Comparison of ENCODE assay signal across 8 cellular contexts in the genomic region with DNA sequence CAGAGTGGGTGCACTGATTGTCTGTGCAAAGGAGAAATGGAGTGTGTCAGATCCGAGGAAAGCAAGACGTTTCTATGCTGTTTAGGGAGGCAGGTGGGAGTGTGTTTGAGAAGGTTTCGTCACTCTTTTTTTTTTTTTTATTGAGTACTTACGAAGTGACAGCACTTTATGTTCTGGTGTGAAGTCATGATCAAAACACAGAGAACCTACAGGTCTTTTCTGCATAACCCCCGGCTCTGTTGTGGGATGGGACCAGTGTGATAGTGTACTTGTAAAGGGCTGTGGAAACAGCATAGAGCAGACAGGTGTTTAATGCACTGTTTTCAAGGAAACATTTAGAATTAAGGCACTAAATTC. TPM values are rescaled to one million over a fixed set of nuclear protein-coding genes. Genes with fewer than 3 reads are reported as not detected.
DNase-seq lines count a peak whose midpoint lies in the region; ATAC-seq, FAIRE-seq and TF ChIP-seq lines count a peak whose summit lies in the region.

No MANE protein-coding gene starts in this region.

- peak overlapping the region; percentile 99 for H3K27ac Mint-ChIP-seq in CD8-positive, alpha-beta T cell
- peak overlapping the region; percentile 87 to 99 (median 96) for H3K27ac Mint-ChIP-seq in IgD-negative memory B cell

- no TSS peak for BruUV-seq in mammary epithelial cell (replicated peaks; lab: Mats Ljungman, UMichigan)

- H3K27me3 Mint-ChIP-seq in CD8-positive, alpha-beta T cell (ENCODE audit: low read depth) = no peaks in the 10 kb centered on the region
- no peaks in the 10 kb centered on the region for H3K27me3 Mint-ChIP-seq in IgD-negative memory B cell

- TF ChIP-seq POLR2A in vagina (IDR thresholded peaks at IDR 0.05) = no peak
- TF ChIP-seq POLR2A in GM12892 (IDR thresholded peaks at IDR 0.05; ENCODE audit: low read depth, low read length) = no peak

- dilution Hi-C loops in mammary epithelial cell (cut with HindIII; ENCODE audit: low sequenced_read_pairs) = no loop called here

- no peak for TF ChIP-seq CTCF in CD8-positive, alpha-beta T cell (IDR thresholded peaks at IDR 0.05)
- TF ChIP-seq CTCF in mammary epithelial cell (conservative IDR thresholded peaks at IDR 0.05 in 1 of 2, IDR thresholded peaks at IDR 0.05 in 1 of 2; ENCODE audit: extremely low read depth in 1 of 2, insufficient read depth in 1 of 2, low read depth in 1 of 2, low read length in 2 of 2) (no peak), lung (IDR thresholded peaks at IDR 0.05; ENCODE audit: control extremely low read depth, extremely low read depth) (no peak), vagina (IDR thresholded peaks at IDR 0.05) (no peak)

- H3K9me3 Mint-ChIP-seq in CD8-positive, alpha-beta T cell = no peaks in the 10 kb centered on the region
- no peaks in the 10 kb centered on the region for H3K9me3 Mint-ChIP-seq in IgD-negative memory B cell

- intact Hi-C loops in CD8-positive, alpha-beta T cell (cut with DNase I, micrococcal nuclease) = loop anchor here (1.0 to 10.0 kb wide), 10 partner anchors 10 to 1710 kb away; a partner anchor contains a TSS
- intact Hi-C loops in mammary epithelial cell (cut with micrococcal nuclease) (loop anchor here (1.0 to 10.0 kb wide), 4 partner anchors 26 to 440 kb away; a partner anchor contains a TSS), vagina (cut with DNase I) (loop anchor here (1.0 to 10.0 kb wide), 2 partner anchors 69 to 430 kb away; no protein-coding TSS in a partner anchor)

- FAIRE-seq in GM12892 (lab: Jason Lieb, UNC) = no peak

- H3K4me2 ChIP-seq in mammary epithelial cell (ENCODE audit: insufficient read depth, low read depth, low read length) = peak overlapping the region; percentile 93

- peaks cover 38% of the 10 kb centered on the region for H3K4me1 Mint-ChIP-seq in CD8-positive, alpha-beta T cell (ENCODE audit: low read depth)
- H3K4me1 Mint-ChIP-seq in IgD-negative memory B cell = peaks cover 8 to 17% (median 12%) of the 10 kb centered on the region in 3 donors

- in situ Hi-C loops in mammary epithelial cell (cut with MboI; ENCODE audit: low sequenced_read_pairs in 2 of 2) = no loop called here

- H3K4me3 Mint-ChIP-seq in CD8-positive, alpha-beta T cell = peak overlapping the region; percentile 96
- peak overlapping the region; percentile 89 to 99 (median 96) for H3K4me3 Mint-ChIP-seq in IgD-negative memory B cell

- peak overlapping the region; percentile 96 for H3K4me3 ChIP-seq in CD8-positive, alpha-beta T cell (ENCODE audit: low read depth, low read length)
- H3K4me3 ChIP-seq in mammary epithelial cell (replicated peaks in 1 of 3; ENCODE audit: insufficient read depth in 1 of 3, low read depth in 2 of 3, low read length in 3 of 3) (peak overlapping the region; percentile 66 to 95 (median 76)), lung (peak overlapping the region; percentile 78), vagina (peak overlapping the region; percentile 92 to 95)

- H3K9me3 ChIP-seq in CD8-positive, alpha-beta T cell (ENCODE audit: low read length) = no peaks in the 10 kb centered on the region
- no peaks in the 10 kb centered on the region for H3K9me3 ChIP-seq in mammary epithelial cell (replicated peaks; ENCODE audit: insufficient read depth, low read length)
- H3K9me3 ChIP-seq in lung (ENCODE audit: control insufficient read depth in 2 of 2, insufficient read depth in 1 of 2, low read length in 1 of 2) = no peaks in the 10 kb centered on the region
- H3K9me3 ChIP-seq in vagina = no peaks in the 10 kb centered on the region

- peaks cover 29% of the 10 kb centered on the region for H3K4me1 ChIP-seq in CD8-positive, alpha-beta T cell (ENCODE audit: insufficient read depth, low read length)
- H3K4me1 ChIP-seq in mammary epithelial cell (ENCODE audit: insufficient read depth, low read length) (peaks cover 5% of the 10 kb centered on the region), lung (ENCODE audit: control insufficient read depth in 2 of 2, insufficient read depth in 2 of 2, low read length in 2 of 2) (peaks cover 0 to 3% of the 10 kb centered on the region in 2 donors), vagina (peaks cover 21% of the 10 kb centered on the region)

- H4K20me1 ChIP-seq in mammary epithelial cell (ENCODE audit: insufficient read depth, low read length) = no peaks in the 10 kb centered on the region

- DNase-seq in CD8-positive, alpha-beta T cell = peak in 2 of 7 experiments; percentile 49 to 70
- no peak for DNase-seq in mammary epithelial cell
- no peak for DNase-seq in lung (ENCODE audit: low spot score)
- no peak for DNase-seq in vagina (ENCODE audit: extremely low spot score in 2 of 2)
- no peak for DNase-seq in GM12892 (ENCODE audit: insufficient read length)
- DNase-seq in stimulated activated CD8-positive, alpha-beta memory T cell treated with anti-CD3 and anti-CD28 coated beads, Interleukin-4, amount 100 ng/mL, for 48 hours = no peak
- DNase-seq in mucosa of gallbladder (ENCODE audit: low spot score) = no peak

- 0% methylated on average over 5 of the region's 5 CpGs for WGBS in mammary epithelial cell (ENCODE audit: low coverage, missing lambda C conversion rate)
- WGBS in lung, 2 donors = 2 to 3% methylated on average over 5 of the region's 5 CpGs

- ATAC-seq in CD8-positive, alpha-beta T cell = peak; percentile 66
- peak; percentile 3 for ATAC-seq in lung (ENCODE audit: insufficient read depth, low FRiP score)

- POLR2A ChIA-PET in CD8-positive, alpha-beta T cell (lab: Charles Lee) = interaction anchor here (0.7 to 2.5 kb wide), 12 partner anchors 9 to 180 kb away, joined by 3 to 27 read pairs (median 6); a partner anchor contains a TSS

- H3K36me3 ChIP-seq in CD8-positive, alpha-beta T cell (ENCODE audit: insufficient read depth, low read length) = peaks cover under 1% of the 10 kb centered on the region
- H3K36me3 ChIP-seq in mammary epithelial cell (ENCODE audit: insufficient read depth, low read length) (no peaks in the 10 kb centered on the region), lung (ENCODE audit: control insufficient read depth in 2 of 2, insufficient read depth in 2 of 2, low read length in 2 of 2) (peaks cover 0 to 3% of the 10 kb centered on the region in 2 donors), vagina (peaks cover 0 to 5% of the 10 kb centered on the region in 2 donors)

- no peaks in the 10 kb centered on the region for H3K27me3 ChIP-seq in CD8-positive, alpha-beta T cell (ENCODE audit: insufficient read depth, low read length)
- H3K27me3 ChIP-seq in mammary epithelial cell (ENCODE audit: insufficient read depth, low read length) (no peaks in the 10 kb centered on the region), lung (ENCODE audit: control insufficient read depth, insufficient read depth) (no peaks in the 10 kb centered on the region), vagina (no peaks in the 10 kb centered on the region)

- H2AFZ ChIP-seq in mammary epithelial cell (ENCODE audit: low read depth, low read length) = peak overlapping the region; percentile 95

- CTCF ChIA-PET in CD8-positive, alpha-beta T cell (lab: Charles Lee) = interaction anchor here (0.8 to 1.9 kb wide), 5 partner anchors 8 to 179 kb away, joined by 3 to 9 read pairs (median 6); no protein-coding TSS in a partner anchor
- CTCF ChIA-PET in mammary epithelial cell (lab: Charles Lee; ENCODE audit: low non-redundant PET) = no interaction called here

- peaks cover 44% of the 10 kb centered on the region for H3K36me3 Mint-ChIP-seq in CD8-positive, alpha-beta T cell
- peaks cover 2% of the 10 kb centered on the region for H3K36me3 Mint-ChIP-seq in IgD-negative memory B cell

- H3K27ac ChIP-seq in CD8-positive, alpha-beta T cell (ENCODE audit: low read depth, low read length) = peak overlapping the region; percentile 99
- peak overlapping the region; percentile 87 for H3K27ac ChIP-seq in mammary epithelial cell (ENCODE audit: insufficient read depth, low read depth, low read length)
- peak overlapping the region; percentile 89 to 100 for H3K27ac ChIP-seq in lung (ENCODE audit: low read depth in 1 of 2, low read length in 1 of 2)
- peak overlapping the region; percentile 92 for H3K27ac ChIP-seq in vagina

- H3K79me2 ChIP-seq in mammary epithelial cell (ENCODE audit: insufficient read depth, low read length) = peaks cover 14% of the 10 kb centered on the region

- peak overlapping the region; percentile 82 for H3K9ac ChIP-seq in mammary epithelial cell (ENCODE audit: insufficient read depth, low read length)

RNA-seq across cellular contexts. Expression of a gene that starts 26.7 kb away (rescaled TPM):
- total RNA-seq in CD8-positive, alpha-beta T cell = 100 to 1,000 TPM; 132 to 144 TPM
- polyA plus RNA-seq in IgD-negative memory B cell = 61.3 TPM
- total RNA-seq in mammary epithelial cell = 10 to 100 TPM; 31.3 to 57.5 TPM
- polyA plus RNA-seq in mammary epithelial cell = 33.7 TPM
- polyA minus RNA-seq in mammary epithelial cell = 57.4 TPM
- total RNA-seq in lung = 10 to 100 TPM; 54.3 to 69.3 TPM
- polyA plus RNA-seq in lung = 10 to 100 TPM; 20.7 to 28.9 TPM
- 24.3 TPM for total RNA-seq in vagina
- polyA plus RNA-seq in GM12892 (2012; ENCODE audit: missing spikeins) = 22.2 TPM
- total RNA-seq in mucosa of gallbladder = 78.6 TPM

RNA-seq across cellular contexts. Expression of a gene that starts 54.9 kb away (rescaled TPM):
- total RNA-seq in CD8-positive, alpha-beta T cell = 1 to 10 TPM; 5.3 to 5.6 TPM
- 13.9 TPM for polyA plus RNA-seq in IgD-negative memory B cell
- 10 to 100 TPM in 1 of 2 donors, 1 to 10 TPM in 1; 8.0 to 10.2 TPM for total RNA-seq in mammary epithelial cell
- 4.5 TPM for polyA plus RNA-seq in mammary epithelial cell
- polyA minus RNA-seq in mammary epithelial cell = not detected
- 10 to 100 TPM in 1 of 2 donors, 1 to 10 TPM in 1; 6.4 to 13.7 TPM for total RNA-seq in lung
- 1 to 10 TPM; 1.8 to 3.7 TPM for polyA plus RNA-seq in lung
- 2.0 TPM for total RNA-seq in vagina
- polyA plus RNA-seq in GM12892 (2012; ENCODE audit: missing spikeins) = 6.4 TPM
- 7.5 TPM for total RNA-seq in mucosa of gallbladder
